ENCODE assay signal across 8 cellular contexts in the genomic region with DNA sequence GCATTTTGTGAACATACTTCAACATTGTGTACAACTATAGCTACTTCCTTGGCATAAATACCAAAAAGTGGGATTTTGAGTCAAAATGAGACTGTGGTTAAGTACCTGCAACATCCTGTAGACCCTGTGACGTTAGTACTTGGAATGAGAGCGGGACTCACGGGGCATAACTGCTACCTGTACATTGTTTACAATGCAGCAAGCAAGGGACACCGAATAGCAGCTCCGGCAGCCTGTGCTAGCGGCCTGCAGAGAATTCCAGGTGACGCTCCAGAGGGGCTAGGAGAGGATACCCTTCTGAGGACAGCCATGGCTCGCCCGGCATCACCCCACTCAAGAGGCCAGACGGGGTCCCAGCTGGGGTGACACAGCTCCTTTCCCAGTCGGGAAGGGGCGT. TPM values are rescaled to one million over a fixed set of nuclear protein-coding genes. Genes with fewer than 3 reads are reported as not detected.
DNase-seq lines count a peak whose midpoint lies in the region; ATAC-seq and TF ChIP-seq lines count a peak whose summit lies in the region.

No MANE protein-coding gene starts in this region.

- H3K4me3 Mint-ChIP-seq in endodermal cell = peak overlapping the region; percentile 91

- H3K36me3 Mint-ChIP-seq in endodermal cell (ENCODE audit: low read depth) = peaks cover 26% of the 10 kb centered on the region

- no peaks in the 10 kb centered on the region for H3K27me3 ChIP-seq in endodermal cell (ENCODE audit: control insufficient read depth, insufficient read depth, low read length, poor library complexity, severe bottlenecking)
- no peaks in the 10 kb centered on the region for H3K27me3 ChIP-seq in ovary

- TF ChIP-seq POLR2A in ovary (IDR thresholded peaks at IDR 0.05) = no peak

- H3K27ac Mint-ChIP-seq in endodermal cell = no peak overlapping the region

- no peaks in the 10 kb centered on the region for H3K27me3 Mint-ChIP-seq in endodermal cell (ENCODE audit: insufficient read depth)

- TF ChIP-seq CTCF in endodermal cell (conservative IDR thresholded peaks at IDR 0.05) (no peak), ovary (IDR thresholded peaks at IDR 0.05) (no peak)

- H3K4me3 ChIP-seq in endodermal cell (ENCODE audit: low read length) = peak overlapping the region; percentile 84
- H3K4me3 ChIP-seq in ovary = peak overlapping the region; percentile 71

- TF ChIP-seq EP300 in ovary (IDR thresholded peaks at IDR 0.05) = no peak

- no peaks in the 10 kb centered on the region for H3K9me3 Mint-ChIP-seq in endodermal cell

- H3K27ac ChIP-seq in endodermal cell (ENCODE audit: low read depth, low read length) (no peak overlapping the region), ovary (peak overlapping the region; percentile 72 to 88)

- H3K9me3 ChIP-seq in endodermal cell (ENCODE audit: control insufficient read depth, low read length) = no peaks in the 10 kb centered on the region
- H3K9me3 ChIP-seq in ovary = no peaks in the 10 kb centered on the region

- WGBS in endodermal cell (ENCODE audit: insufficient coverage in 1 of 2, insufficient read length in 1 of 2), 2 experiments = 79 to 81% methylated on average over 8 to 12 of the region's 12 CpGs
- 43 to 62% (median 51%) methylated on average over 12 of the region's 12 CpGs for WGBS in ovary, 3 donors

- peaks cover 19% of the 10 kb centered on the region for H3K36me3 ChIP-seq in endodermal cell (ENCODE audit: control insufficient read depth, insufficient read depth, low read length)
- H3K36me3 ChIP-seq in ovary = no peaks in the 10 kb centered on the region

- H3K4me1 ChIP-seq in endodermal cell (ENCODE audit: control insufficient read depth, insufficient read depth, low read length) = no peaks in the 10 kb centered on the region
- peaks cover 2% of the 10 kb centered on the region for H3K4me1 ChIP-seq in ovary (ENCODE audit: insufficient read depth)

- DNase-seq in NCI-H526 treated with DMSO at 0.1 percent for 48 hours (lab: John Stamatoyannopoulos, UW) (peak; percentile 75), endodermal cell (no peak), ovary (no peak), hippocampal formation (lab: John Stamatoyannopoulos, UW) (no peak), cortex of kidney (lab: John Stamatoyannopoulos, UW) (no peak)

- no peak overlapping the region for H3K9ac ChIP-seq in endodermal cell (ENCODE audit: extremely low read depth, low read length, poor library complexity, severe bottlenecking)

- intact Hi-C loops in ovary (cut with DNase I) = no loop called here

- no peaks in the 10 kb centered on the region for H3K4me1 Mint-ChIP-seq in endodermal cell

- peak; percentile 10 for ATAC-seq in GM18867 (IDR thresholded peaks at IDR 0.05; ENCODE audit: unreplicated experiment)
- no peak for ATAC-seq in HG02938 (IDR thresholded peaks at IDR 0.05; ENCODE audit: unreplicated experiment)
- no peak for ATAC-seq in HG03097 (IDR thresholded peaks at IDR 0.05; ENCODE audit: low FRiP score, unreplicated experiment)

RNA-seq across cellular contexts. Expression of a gene that starts 0.8 kb away (rescaled TPM):
- total RNA-seq in endodermal cell (10 to 100 TPM; 32.1 to 50.1 TPM), ovary (100 to 1,000 TPM in 5 of 7 donors, 10 to 100 TPM in 2; 52.0 to 365 (median 150) TPM)
- 30.6 TPM for polyA plus RNA-seq in endodermal cell (2013, experiment 1 of 2)
- 30.5 TPM for polyA plus RNA-seq in endodermal cell (2013, experiment 2 of 2)
- 10 to 100 TPM; 23.7 to 24.6 TPM for polyA plus RNA-seq in ovary
